1 cellular context compared by ENCODE assay signal in the genomic region with DNA sequence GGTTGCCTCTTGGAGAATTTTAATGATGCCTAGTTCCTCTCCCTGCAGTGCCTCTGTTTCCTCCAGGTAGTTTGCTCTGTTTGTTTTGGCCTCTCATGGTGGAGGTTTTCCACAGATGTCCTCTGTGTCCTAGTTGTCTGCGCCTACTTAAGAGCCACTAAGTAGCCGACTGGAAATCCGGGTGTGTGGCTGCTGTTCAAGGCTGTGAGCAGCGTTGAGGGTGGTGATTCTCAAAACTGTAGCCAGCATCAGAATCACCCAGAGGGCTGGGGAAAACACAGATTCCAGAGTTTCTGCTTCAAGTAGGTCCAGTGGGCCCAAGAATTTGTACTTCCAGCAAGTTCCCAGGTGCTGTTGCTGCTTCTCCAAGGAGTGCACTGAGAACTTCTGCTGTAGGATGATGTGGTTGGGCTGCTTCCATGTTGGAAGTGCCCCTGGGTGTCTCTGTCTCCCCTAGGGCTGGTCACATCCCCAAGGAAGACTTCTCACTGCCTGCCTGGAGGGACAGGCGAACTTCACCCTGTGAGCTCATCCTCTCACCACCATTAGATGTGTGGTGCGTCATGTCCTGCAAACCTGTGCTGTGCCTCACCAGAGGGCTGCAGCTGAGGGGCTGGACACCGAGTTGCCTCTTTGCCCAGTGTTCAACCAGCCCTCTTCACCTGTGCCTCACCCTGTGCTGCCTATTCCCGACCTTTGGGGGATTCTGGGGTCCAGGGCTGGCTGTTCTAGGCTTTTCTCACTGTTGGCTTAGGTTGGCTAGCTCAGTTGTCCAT.
TF ChIP-seq lines count a peak whose summit lies in the region.

No MANE protein-coding gene starts in this region.

TF ChIP-seq in HepG2, 621 proteins besides CTCF, POLR2A, EP300 and RAD21:
- TF ChIP-seq, protein P1, sequence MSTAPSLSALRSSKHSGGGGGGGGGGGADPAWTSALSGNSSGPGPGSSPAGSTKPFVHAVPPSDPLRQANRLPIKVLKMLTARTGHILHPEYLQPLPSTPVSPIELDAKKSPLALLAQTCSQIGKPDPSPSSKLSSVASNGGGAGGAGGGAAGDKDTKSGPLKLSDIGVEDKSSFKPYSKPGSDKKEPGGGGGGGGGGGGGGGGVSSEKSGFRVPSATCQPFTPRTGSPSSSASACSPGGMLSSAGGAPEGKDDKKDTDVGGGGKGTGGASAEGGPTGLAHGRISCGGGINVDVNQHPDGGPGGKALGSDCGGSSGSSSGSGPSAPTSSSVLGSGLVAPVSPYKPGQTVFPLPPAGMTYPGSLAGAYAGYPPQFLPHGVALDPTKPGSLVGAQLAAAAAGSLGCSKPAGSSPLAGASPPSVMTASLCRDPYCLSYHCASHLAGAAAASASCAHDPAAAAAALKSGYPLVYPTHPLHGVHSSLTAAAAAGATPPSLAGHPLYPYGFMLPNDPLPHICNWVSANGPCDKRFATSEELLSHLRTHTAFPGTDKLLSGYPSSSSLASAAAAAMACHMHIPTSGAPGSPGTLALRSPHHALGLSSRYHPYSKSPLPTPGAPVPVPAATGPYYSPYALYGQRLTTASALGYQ (CRISPR knock-in tag; IDR thresholded peaks at IDR 0.05): no peak
- TF ChIP-seq, protein P2, sequence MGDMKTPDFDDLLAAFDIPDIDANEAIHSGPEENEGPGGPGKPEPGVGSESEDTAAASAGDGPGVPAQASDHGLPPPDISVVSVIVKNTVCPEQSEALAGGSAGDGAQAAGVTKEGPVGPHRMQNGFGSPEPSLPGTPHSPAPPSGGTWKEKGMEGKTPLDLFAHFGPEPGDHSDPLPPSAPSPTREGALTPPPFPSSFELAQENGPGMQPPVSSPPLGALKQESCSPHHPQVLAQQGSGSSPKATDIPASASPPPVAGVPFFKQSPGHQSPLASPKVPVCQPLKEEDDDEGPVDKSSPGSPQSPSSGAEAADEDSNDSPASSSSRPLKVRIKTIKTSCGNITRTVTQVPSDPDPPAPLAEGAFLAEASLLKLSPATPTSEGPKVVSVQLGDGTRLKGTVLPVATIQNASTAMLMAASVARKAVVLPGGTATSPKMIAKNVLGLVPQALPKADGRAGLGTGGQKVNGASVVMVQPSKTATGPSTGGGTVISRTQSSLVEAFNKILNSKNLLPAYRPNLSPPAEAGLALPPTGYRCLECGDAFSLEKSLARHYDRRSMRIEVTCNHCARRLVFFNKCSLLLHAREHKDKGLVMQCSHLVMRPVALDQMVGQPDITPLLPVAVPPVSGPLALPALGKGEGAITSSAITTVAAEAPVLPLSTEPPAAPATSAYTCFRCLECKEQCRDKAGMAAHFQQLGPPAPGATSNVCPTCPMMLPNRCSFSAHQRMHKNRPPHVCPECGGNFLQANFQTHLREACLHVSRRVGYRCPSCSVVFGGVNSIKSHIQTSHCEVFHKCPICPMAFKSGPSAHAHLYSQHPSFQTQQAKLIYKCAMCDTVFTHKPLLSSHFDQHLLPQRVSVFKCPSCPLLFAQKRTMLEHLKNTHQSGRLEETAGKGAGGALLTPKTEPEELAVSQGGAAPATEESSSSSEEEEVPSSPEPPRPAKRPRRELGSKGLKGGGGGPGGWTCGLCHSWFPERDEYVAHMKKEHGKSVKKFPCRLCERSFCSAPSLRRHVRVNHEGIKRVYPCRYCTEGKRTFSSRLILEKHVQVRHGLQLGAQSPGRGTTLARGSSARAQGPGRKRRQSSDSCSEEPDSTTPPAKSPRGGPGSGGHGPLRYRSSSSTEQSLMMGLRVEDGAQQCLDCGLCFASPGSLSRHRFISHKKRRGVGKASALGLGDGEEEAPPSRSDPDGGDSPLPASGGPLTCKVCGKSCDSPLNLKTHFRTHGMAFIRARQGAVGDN (CRISPR knock-in tag; IDR thresholded peaks at IDR 0.05): 0 out of 2 replicates have a peak, but pooled peaks have one; percentile 22
- no peak for TF ChIP-seq KAT7 (CRISPR knock-in tag; IDR thresholded peaks at IDR 0.05; ENCODE audit: borderline replicate concordance)
- TF ChIP-seq ZNF260 (CRISPR knock-in tag; IDR thresholded peaks at IDR 0.05; ENCODE audit: borderline replicate concordance, low read depth): no peak
TF ChIP-seq in HepG2: peak in this region for 1.
